ENCODE assay signal across 2 cellular contexts in the genomic region with DNA sequence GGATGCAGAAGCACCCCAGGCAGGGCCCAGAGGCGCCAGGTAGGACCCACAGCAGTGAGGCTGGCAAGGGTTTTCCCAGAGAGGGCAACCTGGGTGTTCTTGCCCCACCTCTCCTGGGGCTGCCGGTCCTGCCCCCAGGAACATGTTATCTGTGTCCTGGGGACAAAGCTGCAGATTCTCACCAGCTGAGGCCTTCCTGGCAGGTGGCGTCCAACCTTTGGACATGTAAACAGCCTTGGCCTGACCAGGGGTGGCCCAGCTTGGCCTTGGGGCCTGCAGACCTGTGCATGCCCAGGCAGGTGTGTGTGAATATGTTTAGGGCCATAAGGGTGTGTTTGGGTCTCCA.
TF ChIP-seq lines count a peak whose summit lies in the region.

No MANE protein-coding gene starts in this region.

TF ChIP-seq in IMR-90, 13 proteins besides CTCF, POLR2A, EP300 and RAD21:
- TF ChIP-seq MAZ (IDR thresholded peaks at IDR 0.05; ENCODE audit: borderline replicate concordance, low read depth, low read length) (no peak), RCOR1 (IDR thresholded peaks at IDR 0.05; ENCODE audit: insufficient replicate concordance, low read length) (no peak), CHD1 (IDR thresholded peaks at IDR 0.05; ENCODE audit: low read depth, low read length) (no peak), CEBPB (IDR thresholded peaks at IDR 0.05; ENCODE audit: low read depth, low read length) (no peak), RFX5 (IDR thresholded peaks at IDR 0.05; ENCODE audit: low read depth, low read length) (no peak), FOS (IDR thresholded peaks at IDR 0.05; ENCODE audit: low read depth, low read length) (no peak)
TF ChIP-seq in IMR-90: peak in this region for 0.

TF ChIP-seq in endothelial cell of umbilical vein, 7 proteins besides CTCF, POLR2A, EP300 and RAD21:
- TF ChIP-seq JUN (IDR thresholded peaks at IDR 0.05; ENCODE audit: borderline replicate concordance, insufficient read depth, insufficient read length, low read depth), result no peak
- no peak for TF ChIP-seq MYC (IDR thresholded peaks at IDR 0.05; ENCODE audit: low read depth, low read length)
- no peak for TF ChIP-seq FOS (IDR thresholded peaks at IDR 0.05; ENCODE audit: borderline replicate concordance, insufficient read depth, low read length)
- TF ChIP-seq POLR2AphosphoS5 (IDR thresholded peaks at IDR 0.05; ENCODE audit: insufficient read depth, low read depth, low read length), result no peak
- TF ChIP-seq GATA2 (IDR thresholded peaks at IDR 0.05; ENCODE audit: insufficient read depth, insufficient read length, low read depth, low read length), result no peak
- TF ChIP-seq, protein P1, sequence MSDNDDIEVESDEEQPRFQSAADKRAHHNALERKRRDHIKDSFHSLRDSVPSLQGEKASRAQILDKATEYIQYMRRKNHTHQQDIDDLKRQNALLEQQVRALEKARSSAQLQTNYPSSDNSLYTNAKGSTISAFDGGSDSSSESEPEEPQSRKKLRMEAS (IDR thresholded peaks at IDR 0.05; ENCODE audit: insufficient read depth, insufficient read length), result no peak
- TF ChIP-seq EZH2 (IDR thresholded peaks at IDR 0.05; ENCODE audit: borderline replicate concordance, low read depth, low read length, severe bottlenecking), result no peak
